Comparison of ENCODE assay signal across 27 cellular contexts in the genomic region with DNA sequence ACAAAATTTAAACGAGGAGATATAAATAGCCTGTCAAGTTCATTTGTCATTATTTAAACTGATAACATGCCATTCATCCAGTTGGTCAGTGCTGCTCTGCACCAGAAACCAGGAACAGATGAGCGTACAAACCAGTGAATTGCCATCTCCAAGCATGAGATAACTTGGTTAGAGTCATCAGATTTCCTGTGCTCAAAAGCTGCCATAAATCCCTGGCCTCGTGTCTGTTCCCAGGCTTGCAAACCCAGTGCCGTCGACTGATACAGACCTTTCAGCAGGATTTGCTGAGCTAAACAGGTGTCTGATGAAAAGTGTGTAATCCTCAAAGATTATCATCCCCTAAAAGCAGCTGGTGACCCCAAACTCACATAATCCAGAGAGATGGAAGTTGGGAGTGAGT.
DNase-seq lines count a peak whose midpoint lies in the region; ATAC-seq, FAIRE-seq and TF ChIP-seq lines count a peak whose summit lies in the region.
"Had no signal": no experiment of that assay in that cellular context is flagged by ENCODE, and none has a peak within 500 bp of the region (broad histone marks: within the 10 kb centered on the region; RNA-seq: fewer than 3 reads in every experiment).

No MANE protein-coding gene starts in this region.

- H3K4me1 Mint-ChIP-seq in activated T-cell treated with anti-CD3 and anti-CD28 coated beads, Interleukin-2, amount 50 U/mL, for 72 hours (ENCODE audit: low read depth), result peaks cover 30% of the 10 kb centered on the region
- H3K4me1 Mint-ChIP-seq in activated T-cell treated with anti-CD3 and anti-CD28 coated beads, Interleukin-2, amount 50 U/mL, for 4 hours (ENCODE audit: low read depth), result peaks cover 41% of the 10 kb centered on the region
- peaks cover 27% of the 10 kb centered on the region for H3K4me1 Mint-ChIP-seq in activated naive CD8-positive, alpha-beta T cell treated with anti-CD3 and anti-CD28 coated beads, Interleukin-2, amount 10 ng/mL, durations not matched to agents 7 days and 5 days
- peaks cover 56% of the 10 kb centered on the region for H3K4me1 Mint-ChIP-seq in nephron

- FAIRE-seq in urothelium cell line (lab: Jason Lieb, UNC), result no peak
- FAIRE-seq: A204.1, G401.6, pancreas, small intestine had no signal

- TF ChIP-seq CTCF in nephron (IDR thresholded peaks at IDR 0.05; ENCODE audit: unreplicated experiment in 3 of 3), result no peak

- H3K4me3 Mint-ChIP-seq in activated T-cell treated with anti-CD3 and anti-CD28 coated beads, Interleukin-2, amount 50 U/mL, for 72 hours, result peak overlapping the region in 1 of 2 donors; percentile 43
- no peak overlapping the region for H3K4me3 Mint-ChIP-seq in activated T-cell treated with anti-CD3 and anti-CD28 coated beads, Interleukin-2, amount 50 U/mL, for 4 hours
- no peak overlapping the region for H3K4me3 Mint-ChIP-seq in activated naive CD8-positive, alpha-beta T cell treated with anti-CD3 and anti-CD28 coated beads, Interleukin-2, amount 10 ng/mL, durations not matched to agents 7 days and 5 days
- no peak overlapping the region for H3K4me3 Mint-ChIP-seq in nephron
- H3K4me3 Mint-ChIP-seq: nephron progenitor cell had no signal

- H3K36me3 Mint-ChIP-seq in activated T-cell treated with anti-CD3 and anti-CD28 coated beads, Interleukin-2, amount 50 U/mL, for 72 hours (ENCODE audit: insufficient read depth in 2 of 2), result peaks cover 0 to 1% of the 10 kb centered on the region in 2 donors
- peaks cover 8% of the 10 kb centered on the region for H3K36me3 Mint-ChIP-seq in activated T-cell treated with anti-CD3 and anti-CD28 coated beads, Interleukin-2, amount 50 U/mL, for 4 hours (ENCODE audit: insufficient read depth)
- H3K36me3 Mint-ChIP-seq in activated naive CD8-positive, alpha-beta T cell treated with anti-CD3 and anti-CD28 coated beads, Interleukin-2, amount 10 ng/mL, durations not matched to agents 7 days and 5 days, result peaks cover 28% of the 10 kb centered on the region
- peaks cover 54% of the 10 kb centered on the region for H3K36me3 Mint-ChIP-seq in nephron (ENCODE audit: low read depth)
- H3K36me3 Mint-ChIP-seq: IgD-negative memory B cell had no signal

- peak overlapping the region; percentile 45 for H3K27ac Mint-ChIP-seq in activated T-cell treated with anti-CD3 and anti-CD28 coated beads, Interleukin-2, amount 50 U/mL, for 72 hours
- H3K27ac Mint-ChIP-seq in activated naive CD8-positive, alpha-beta T cell treated with anti-CD3 and anti-CD28 coated beads, Interleukin-2, amount 10 ng/mL, durations not matched to agents 7 days and 5 days, result peak overlapping the region; percentile 74
- H3K27ac Mint-ChIP-seq in nephron, result peak overlapping the region in 2 of 3 experiments; percentile 67 to 82
- H3K27ac Mint-ChIP-seq: nephron progenitor cell had no signal

- no peak for ATAC-seq in activated T-cell treated with anti-CD3 and anti-CD28 coated beads, Interleukin-2, amount 50 U/mL, for 72 hours (replicated peaks in 1 of 2)
- ATAC-seq in activated T-cell treated with anti-CD3 and anti-CD28 coated beads, Interleukin-2, amount 50 U/mL, for 4 hours, result no peak
- no peak for ATAC-seq in activated naive CD8-positive, alpha-beta T cell treated with anti-CD3 and anti-CD28 coated beads, Interleukin-2, amount 10 ng/mL, durations not matched to agents 7 days and 5 days (ENCODE audit: low read depth)
- ATAC-seq: body of pancreas, pancreas had no signal

- H3K9me3 Mint-ChIP-seq in activated T-cell treated with anti-CD3 and anti-CD28 coated beads, Interleukin-2, amount 50 U/mL, for 72 hours, result no peaks in the 10 kb centered on the region
- H3K9me3 Mint-ChIP-seq in activated T-cell treated with anti-CD3 and anti-CD28 coated beads, Interleukin-2, amount 50 U/mL, for 4 hours, result no peaks in the 10 kb centered on the region
- no peaks in the 10 kb centered on the region for H3K9me3 Mint-ChIP-seq in activated naive CD8-positive, alpha-beta T cell treated with anti-CD3 and anti-CD28 coated beads, Interleukin-2, amount 10 ng/mL, durations not matched to agents 7 days and 5 days
- H3K9me3 Mint-ChIP-seq in nephron, result no peaks in the 10 kb centered on the region
- H3K9me3 Mint-ChIP-seq: IgD-negative memory B cell, nephron progenitor cell had no signal

- DNase-seq in activated T-cell treated with anti-CD3 and anti-CD28 coated beads, Interleukin-2, amount 50 U/mL, for 72 hours, result no peak
- DNase-seq in activated T-cell treated with anti-CD3 and anti-CD28 coated beads, Interleukin-2, amount 50 U/mL, for 4 hours, result no peak
- DNase-seq in NCI-H82 (lab: John Stamatoyannopoulos, UW) (peak; percentile 83), urothelium cell line (ENCODE audit: low spot score) (no peak), NCI-H2196 (lab: John Stamatoyannopoulos, UW; ENCODE audit: unreplicated experiment) (no peak)
- DNase-seq in activated naive CD8-positive, alpha-beta T cell treated with anti-CD3 and anti-CD28 coated beads, Interleukin-2, amount 10 ng/mL, durations not matched to agents 7 days and 5 days, result no peak
- no peak for DNase-seq in activated CD4-positive, alpha-beta T cell treated with anti-CD3 and anti-CD28 coated beads, Interleukin-2, amount 50 U/mL, for 48 hours
- DNase-seq: activated CD4-positive, alpha-beta T cell treated with anti-CD3 and anti-CD28 coated beads, Interleukin-2, amount 10 ng/mL, durations not matched to agents 7 days and 5 days; AML-193; body of pancreas; cerebellar nuclear complex; midbrain; NCI-H1092 treated with DMSO at 0.1 percent for 48 hours; NCI-H2029 treated with DMSO at 0.1 percent for 48 hours; NCI-H345; NCI-H748 treated with DMSO at 0.1 percent for 48 hours; nephron progenitor cell; pancreas; small intestine; stimulated activated CD8-positive, alpha-beta memory T cell treated with anti-CD3 and anti-CD28 coated beads, Interleukin-4, amount 100 ng/mL, for 48 hours; stomach; T1000; tibial artery had no signal

- no peaks in the 10 kb centered on the region for H3K27me3 Mint-ChIP-seq in activated T-cell treated with anti-CD3 and anti-CD28 coated beads, Interleukin-2, amount 50 U/mL, for 72 hours (ENCODE audit: low read depth)
- H3K27me3 Mint-ChIP-seq in activated T-cell treated with anti-CD3 and anti-CD28 coated beads, Interleukin-2, amount 50 U/mL, for 4 hours (ENCODE audit: low read depth), result no peaks in the 10 kb centered on the region
- no peaks in the 10 kb centered on the region for H3K27me3 Mint-ChIP-seq in activated naive CD8-positive, alpha-beta T cell treated with anti-CD3 and anti-CD28 coated beads, Interleukin-2, amount 10 ng/mL, durations not matched to agents 7 days and 5 days
- peaks cover 3% of the 10 kb centered on the region for H3K27me3 Mint-ChIP-seq in nephron (ENCODE audit: low read depth)
- H3K27me3 Mint-ChIP-seq: activated CD4-positive, alpha-beta T cell treated with anti-CD3 and anti-CD28 coated beads, Interleukin-2, amount 10 ng/mL, durations not matched to agents 7 days and 5 days; IgD-negative memory B cell had no signal

- POLR2A ChIA-PET in activated naive CD8-positive, alpha-beta T cell treated with anti-CD3 and anti-CD28 coated beads, Interleukin-2, amount 10 ng/mL, durations not matched to agents 7 days and 5 days (lab: Charles Lee), result no interaction called here
